ENCODE assay signal across 21 cellular contexts in the genomic region with DNA sequence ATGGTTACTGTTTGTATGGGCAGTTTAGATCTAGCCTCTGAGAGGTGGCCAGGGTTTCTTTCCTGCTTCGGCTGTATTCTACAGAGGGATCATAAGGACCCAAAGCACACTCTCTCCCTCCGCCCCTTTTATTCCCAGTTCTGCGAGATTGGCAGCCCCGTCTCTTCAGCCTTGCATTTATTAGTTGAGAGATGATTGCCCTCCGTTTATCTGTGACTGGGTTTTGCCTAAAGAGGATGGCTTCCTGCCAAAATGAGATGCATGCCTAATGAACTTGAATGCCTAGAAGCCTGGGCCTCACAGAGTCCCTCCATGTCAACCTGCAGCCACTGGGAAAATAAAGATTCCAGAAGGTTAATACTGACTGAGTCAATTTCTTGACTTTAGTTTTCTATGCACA.
DNase-seq lines count a peak whose midpoint lies in the region; TF ChIP-seq lines count a peak whose summit lies in the region.
"Had no signal": no experiment of that assay in that cellular context is flagged by ENCODE, and none has a peak within 500 bp of the region (broad histone marks: within the 10 kb centered on the region; RNA-seq: fewer than 3 reads in every experiment).

No MANE protein-coding gene starts in this region.

- H3K27me3 ChIP-seq in BE2C: no peaks in the 10 kb centered on the region
- H3K27me3 ChIP-seq: colonic mucosa had no signal

- no peak overlapping the region for H3K27ac Mint-ChIP-seq in osteocyte (ENCODE audit: unreplicated experiment)
- H3K27ac Mint-ChIP-seq: activated CD4-positive, alpha-beta T cell treated with anti-CD3 and anti-CD28 coated beads, Interleukin-2, amount 10 ng/mL, durations not matched to agents 7 days and 5 days; activated naive CD8-positive, alpha-beta T cell treated with anti-CD3 and anti-CD28 coated beads, Interleukin-2, amount 50 U/mL, for 24 hours; endodermal cell; natural killer cell treated with Interleukin-12 subunit alpha and Interleukin-12 subunit beta and Interleukin-15 and Interleukin-18, amount 100 ng/mL, for 72 hours had no signal

- H3K9me3 ChIP-seq in BE2C: no peaks in the 10 kb centered on the region
- H3K9me3 ChIP-seq: colonic mucosa, psoas muscle had no signal

- H3K27me3 Mint-ChIP-seq in osteocyte (ENCODE audit: unreplicated experiment): no peaks in the 10 kb centered on the region
- H3K27me3 Mint-ChIP-seq: activated CD4-positive, alpha-beta T cell treated with anti-CD3 and anti-CD28 coated beads, Interleukin-2, amount 10 ng/mL, durations not matched to agents 7 days and 5 days; natural killer cell treated with Interleukin-12 subunit alpha and Interleukin-12 subunit beta and Interleukin-15 and Interleukin-18, amount 100 ng/mL, for 72 hours had no signal

- DNase-seq in BE2C (peak; percentile 4), NCI-H1048 (lab: John Stamatoyannopoulos, UW) (peak; percentile 34), NCI-H2081 treated with DMSO at 0.1 percent for 48 hours (lab: John Stamatoyannopoulos, UW) (peak; percentile 15), NCI-H748 treated with DMSO at 0.1 percent for 48 hours (lab: John Stamatoyannopoulos, UW) (peak; percentile 79), medulla oblongata (ENCODE audit: extremely low spot score) (no peak), osteocyte (ENCODE audit: extremely low spot score, unreplicated experiment) (no peak), NCI-H2107 (lab: John Stamatoyannopoulos, UW) (no peak)
- DNase-seq in activated CD4-positive, CD25-positive, alpha-beta regulatory T cell treated with anti-CD3 and anti-CD28 coated beads, Interleukin-2, amount 50 U/mL, for 72 hours: no peak
- DNase-seq: activated CD4-positive, alpha-beta T cell treated with anti-CD3 and anti-CD28 coated beads, Interleukin-2, amount 10 ng/mL, durations not matched to agents 7 days and 5 days; activated CD8-positive, alpha-beta memory T cell treated with anti-CD3 and anti-CD28 coated beads, Interleukin-2, amount 50 U/mL, for 4 hours; activated effector memory CD4-positive, alpha-beta T cell treated with Interleukin-2 at 50 U/mL for 16 hours; activated naive CD8-positive, alpha-beta T cell treated with anti-CD3 and anti-CD28 coated beads, Interleukin-2, amount 50 U/mL, for 24 hours; colonic mucosa; endodermal cell; mesenchymal stem cell; NCI-H446; psoas muscle; Right ventricle myocardium superior; small intestine; stimulated activated naive CD4-positive, alpha-beta T cell had no signal

- H3K36me3 Mint-ChIP-seq in osteocyte (ENCODE audit: unreplicated experiment): no peaks in the 10 kb centered on the region
- H3K36me3 Mint-ChIP-seq: natural killer cell treated with Interleukin-12 subunit alpha and Interleukin-12 subunit beta and Interleukin-15 and Interleukin-18, amount 100 ng/mL, for 72 hours had no signal

- no peaks in the 10 kb centered on the region for H3K4me1 ChIP-seq in BE2C
- H3K4me1 ChIP-seq: colonic mucosa, psoas muscle had no signal

- no peaks in the 10 kb centered on the region for H3K4me1 Mint-ChIP-seq in osteocyte (ENCODE audit: unreplicated experiment)
- H3K4me1 Mint-ChIP-seq: activated CD4-positive, alpha-beta T cell treated with anti-CD3 and anti-CD28 coated beads, Interleukin-2, amount 10 ng/mL, durations not matched to agents 7 days and 5 days; activated naive CD8-positive, alpha-beta T cell treated with anti-CD3 and anti-CD28 coated beads, Interleukin-2, amount 50 U/mL, for 24 hours; endodermal cell had no signal

- H3K9me3 Mint-ChIP-seq in osteocyte (ENCODE audit: unreplicated experiment): peaks cover 9% of the 10 kb centered on the region
- H3K9me3 Mint-ChIP-seq: activated CD4-positive, alpha-beta T cell treated with anti-CD3 and anti-CD28 coated beads, Interleukin-2, amount 10 ng/mL, durations not matched to agents 7 days and 5 days; activated naive CD8-positive, alpha-beta T cell treated with anti-CD3 and anti-CD28 coated beads, Interleukin-2, amount 50 U/mL, for 24 hours; endodermal cell had no signal

- H3K4me3 ChIP-seq in BE2C (ENCODE audit: low read depth, low read length): no peak overlapping the region
- H3K4me3 ChIP-seq: colonic mucosa, psoas muscle had no signal

- TF ChIP-seq CTCF in BE2C (IDR thresholded peaks at IDR 0.05; ENCODE audit: low read depth, low read length): no peak
- TF ChIP-seq CTCF in osteocyte (IDR thresholded peaks at IDR 0.05): no peak

- H3K36me3 ChIP-seq in BE2C: no peaks in the 10 kb centered on the region
- H3K36me3 ChIP-seq: colonic mucosa had no signal

- no peak overlapping the region for H3K4me3 Mint-ChIP-seq in osteocyte (ENCODE audit: unreplicated experiment)
- H3K4me3 Mint-ChIP-seq: activated CD4-positive, alpha-beta T cell treated with anti-CD3 and anti-CD28 coated beads, Interleukin-2, amount 10 ng/mL, durations not matched to agents 7 days and 5 days; activated naive CD8-positive, alpha-beta T cell treated with anti-CD3 and anti-CD28 coated beads, Interleukin-2, amount 50 U/mL, for 24 hours; endodermal cell; natural killer cell treated with Interleukin-12 subunit alpha and Interleukin-12 subunit beta and Interleukin-15 and Interleukin-18, amount 100 ng/mL, for 72 hours had no signal

Comparison
In these comparisons a context has a peak if more than half of its experiments do, and no peak if none do; other contexts are left out.
1. DNase-seq: peak in BE2C (single experiment), NCI-H1048 (single experiment), NCI-H2081 treated with DMSO at 0.1 percent for 48 hours (single experiment) and NCI-H748 treated with DMSO at 0.1 percent for 48 hours (single experiment); none in medulla oblongata (single experiment), osteocyte (single experiment), activated CD4-positive, CD25-positive, alpha-beta regulatory T cell treated with anti-CD3 and anti-CD28 coated beads, Interleukin-2, amount 50 U/mL, for 72 hours (single experiment) and NCI-H2107 (single experiment).